In genomic region chr16:19524356-19524865, GRCh38 we compare ENCODE assay signal across 8 cellular contexts. TPM values are rescaled to one million over a fixed set of nuclear protein-coding genes. Genes with fewer than 3 reads are reported as not detected.
DNase-seq lines count a peak whose midpoint lies in the region; ATAC-seq and TF ChIP-seq lines count a peak whose summit lies in the region.

No MANE protein-coding gene starts in this region.

- H3K9me3 Mint-ChIP-seq in activated naive CD4-positive, alpha-beta T cell treated with anti-CD3 and anti-CD28 coated beads for 36 hours = no peaks in the 10 kb centered on the region
- H3K9me3 Mint-ChIP-seq in natural killer cell = no peaks in the 10 kb centered on the region

- TF ChIP-seq POLR2A in erythroblast (IDR thresholded peaks at IDR 0.05; ENCODE audit: low read length) = no peak

- peak; percentile 11 for DNase-seq in activated naive CD4-positive, alpha-beta T cell treated with anti-CD3 and anti-CD28 coated beads for 36 hours
- no peak for DNase-seq in activated naive CD4-positive, alpha-beta T cell (lab: John Stamatoyannopoulos, UW)
- DNase-seq in SK-N-MC (ENCODE audit: low read depth, low spot score) (no peak), erythroblast (lab: John Stamatoyannopoulos, UW) (peak; percentile 48 to 56), natural killer cell (no peak), retina (no peak), HEK293T (ENCODE audit: extremely low spot score) (no peak)

- H3K36me3 Mint-ChIP-seq in activated naive CD4-positive, alpha-beta T cell treated with anti-CD3 and anti-CD28 coated beads for 36 hours (ENCODE audit: low read depth) = peaks cover 11% of the 10 kb centered on the region
- peaks cover 6% of the 10 kb centered on the region for H3K36me3 Mint-ChIP-seq in natural killer cell

- peak overlapping the region; percentile 90 for H3K4me3 ChIP-seq in SK-N-MC

- peaks cover 33% of the 10 kb centered on the region for H3K4me1 Mint-ChIP-seq in activated naive CD4-positive, alpha-beta T cell treated with anti-CD3 and anti-CD28 coated beads for 36 hours (ENCODE audit: low read depth)
- H3K4me1 Mint-ChIP-seq in natural killer cell = peaks cover 44 to 51% of the 10 kb centered on the region in 2 donors

- CTCF ChIA-PET in activated naive CD4-positive, alpha-beta T cell treated with anti-CD3 and anti-CD28 coated beads for 36 hours (lab: Charles Lee) = interaction anchor here (1.1 to 1.6 kb wide), 4 partner anchors 22 to 438 kb away, joined by 3 to 5 read pairs (median 4); partner anchors contain the start of gene VPS35L
- CTCF ChIA-PET in HEK293T (lab: Yijun Ruan, JAX) = interaction anchor here (1.4 kb wide), 1 partner anchor 136 kb away, joined by 3 read pairs; no protein-coding TSS in a partner anchor

- peak overlapping the region; percentile 78 for H3K27ac Mint-ChIP-seq in activated naive CD4-positive, alpha-beta T cell treated with anti-CD3 and anti-CD28 coated beads for 36 hours
- H3K27ac Mint-ChIP-seq in natural killer cell = peak overlapping the region; percentile 88 to 93

- H3K36me3 ChIP-seq in SK-N-MC (ENCODE audit: insufficient read depth, low read length) = peaks cover 18% of the 10 kb centered on the region

- intact Hi-C loops in activated naive CD4-positive, alpha-beta T cell treated with anti-CD3 and anti-CD28 coated beads for 36 hours (cut with micrococcal nuclease) = loop anchor here (5.0 to 10.0 kb wide), 2 partner anchors 173 to 230 kb away; no protein-coding TSS in a partner anchor
- intact Hi-C loops in natural killer cell (cut with micrococcal nuclease) = no loop called here

- no peak for TF ChIP-seq CTCF in natural killer cell (IDR thresholded peaks at IDR 0.05)

- no peak overlapping the region for H3K27ac ChIP-seq in SK-N-MC

- no peak for ATAC-seq in natural killer cell
- no peak for ATAC-seq in GM21576 (IDR thresholded peaks at IDR 0.05; ENCODE audit: unreplicated experiment)

- peak overlapping the region; percentile 94 for H3K4me3 Mint-ChIP-seq in activated naive CD4-positive, alpha-beta T cell treated with anti-CD3 and anti-CD28 coated beads for 36 hours
- peak overlapping the region; percentile 99 for H3K4me3 Mint-ChIP-seq in natural killer cell

- POLR2A ChIA-PET in HEK293T (lab: Yijun Ruan, JAX) = interaction anchor here (0.7 to 1.6 kb wide), 7 partner anchors 9 to 734 kb away, joined by 3 to 6 read pairs (median 4); partner anchors contain the start of genes RPS15A and VPS35L

- H3K27me3 Mint-ChIP-seq in activated naive CD4-positive, alpha-beta T cell treated with anti-CD3 and anti-CD28 coated beads for 36 hours (ENCODE audit: low read depth) = no peaks in the 10 kb centered on the region
- no peaks in the 10 kb centered on the region for H3K27me3 Mint-ChIP-seq in natural killer cell (ENCODE audit: low read depth in 2 of 2)

- H3K9me3 ChIP-seq in SK-N-MC (ENCODE audit: low read depth, low read length) = no peaks in the 10 kb centered on the region

- peak overlapping the region; percentile 83 for H3K9ac ChIP-seq in SK-N-MC (ENCODE audit: insufficient read length)

TF ChIP-seq in HEK293T, 16 proteins besides CTCF, POLR2A, EP300 and RAD21:
- TF ChIP-seq FOXK2 (IDR thresholded peaks at IDR 0.05) = no peak
- no peak for TF ChIP-seq PKNOX1 (IDR thresholded peaks at IDR 0.05)
- no peak for TF ChIP-seq ARNT (IDR thresholded peaks at IDR 0.05)
- TF ChIP-seq FOXA1 (IDR thresholded peaks at IDR 0.05) = no peak
- no peak for TF ChIP-seq NFRKB (IDR thresholded peaks at IDR 0.05)

RNA-seq across cellular contexts. Expression of gene CCP110, which starts 0.7 kb away (rescaled TPM):
- 10 to 100 TPM; 27.3 to 31.9 TPM for total RNA-seq in activated naive CD4-positive, alpha-beta T cell treated with anti-CD3 and anti-CD28 coated beads for 36 hours
- 10 to 100 TPM; 14.1 to 18.0 (median 17.5) TPM for total RNA-seq in natural killer cell

RNA-seq across cellular contexts. Expression of gene GDE1, which starts 2.5 kb away (rescaled TPM):
- 10 to 100 TPM; 13.3 to 17.1 TPM for total RNA-seq in activated naive CD4-positive, alpha-beta T cell treated with anti-CD3 and anti-CD28 coated beads for 36 hours
- 10 to 100 TPM; 35.5 to 40.4 (median 35.9) TPM for total RNA-seq in natural killer cell

RNA-seq across cellular contexts. Expression of gene VPS35L, which starts 31.1 kb away (rescaled TPM):
- total RNA-seq in activated naive CD4-positive, alpha-beta T cell treated with anti-CD3 and anti-CD28 coated beads for 36 hours = 10 to 100 TPM; 30.3 to 32.4 TPM
- 10 to 100 TPM; 37.4 to 53.5 (median 44.4) TPM for total RNA-seq in natural killer cell

Comparison
In these comparisons a context has a peak if more than half of its experiments do, and no peak if none do; other contexts are left out.
1. DNase-seq: peak in activated naive CD4-positive, alpha-beta T cell treated with anti-CD3 and anti-CD28 coated beads for 36 hours (single experiment) and erythroblast (2 of 2); none in activated naive CD4-positive, alpha-beta T cell (0 of 4), SK-N-MC (single experiment), natural killer cell (single experiment), retina (single experiment) and HEK293T (single experiment).